ENCODE assay signal across 1 cellular context in the genomic region with DNA sequence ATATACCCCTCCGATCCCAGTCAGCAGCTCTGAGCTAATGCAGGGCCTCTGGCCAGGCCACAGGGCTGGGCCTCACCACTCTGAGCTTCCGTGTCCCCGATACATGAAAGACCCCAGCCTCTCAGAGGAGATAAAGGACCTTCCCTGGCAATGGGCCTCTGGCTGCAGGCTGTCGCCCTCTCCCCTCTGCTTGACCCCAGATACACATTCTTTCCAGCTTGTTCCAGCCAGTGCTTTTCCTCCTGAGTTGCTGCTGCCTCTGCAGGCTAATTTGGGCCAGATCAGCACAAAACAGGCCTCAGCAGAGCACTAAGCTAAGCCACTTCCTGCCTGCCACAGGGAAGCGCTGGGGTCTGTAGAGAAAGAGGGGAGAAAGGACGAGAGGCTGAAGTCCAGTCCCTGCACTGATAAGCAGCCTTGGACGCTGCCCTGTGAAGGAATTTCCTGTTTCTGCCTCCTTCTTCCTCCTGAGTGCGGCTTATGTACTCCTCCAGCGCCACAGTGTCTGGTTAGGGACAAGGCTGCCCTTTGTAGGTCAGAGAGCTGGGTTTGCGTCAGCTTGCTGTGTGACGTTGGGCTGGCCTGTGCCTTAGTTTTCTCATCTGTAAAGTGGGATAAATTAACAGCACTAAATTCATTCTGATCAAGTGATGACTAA.
TF ChIP-seq lines count a peak whose summit lies in the region.

No MANE protein-coding gene starts in this region.

TF ChIP-seq in HepG2, 621 proteins besides CTCF, POLR2A, EP300 and RAD21 (continued from another document and continues in another):
- TF ChIP-seq, protein P1, sequence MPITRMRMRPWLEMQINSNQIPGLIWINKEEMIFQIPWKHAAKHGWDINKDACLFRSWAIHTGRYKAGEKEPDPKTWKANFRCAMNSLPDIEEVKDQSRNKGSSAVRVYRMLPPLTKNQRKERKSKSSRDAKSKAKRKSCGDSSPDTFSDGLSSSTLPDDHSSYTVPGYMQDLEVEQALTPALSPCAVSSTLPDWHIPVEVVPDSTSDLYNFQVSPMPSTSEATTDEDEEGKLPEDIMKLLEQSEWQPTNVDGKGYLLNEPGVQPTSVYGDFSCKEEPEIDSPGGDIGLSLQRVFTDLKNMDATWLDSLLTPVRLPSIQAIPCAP (CRISPR knock-in tag; IDR thresholded peaks at IDR 0.05; ENCODE audit: low read depth) = no peak
- TF ChIP-seq ZNF761 (CRISPR knock-in tag; conservative IDR thresholded peaks at IDR 0.05) (peak; percentile 66; the same call in 1 of the 2 replicates), MXI1 (IDR thresholded peaks at IDR 0.05; ENCODE audit: borderline replicate concordance, low read depth, low read length) (no peak), ZNF777 (CRISPR knock-in tag; IDR thresholded peaks at IDR 0.05) (no peak), FOXK2 (IDR thresholded peaks at IDR 0.05) (no peak), ZSCAN30 (CRISPR knock-in tag; IDR thresholded peaks at IDR 0.05) (no peak), KDM2A (CRISPR knock-in tag; IDR thresholded peaks at IDR 0.05; ENCODE audit: borderline replicate concordance, low read depth) (no peak; the same call in 1 of the 2 replicates), ZNF709 (CRISPR knock-in tag; IDR thresholded peaks at IDR 0.05) (peak; percentile 64; the same call in 1 of the 2 replicates), ZNF224 (CRISPR knock-in tag; IDR thresholded peaks at IDR 0.05) (no peak; the same call in 1 of the 2 replicates), RXRA (CRISPR knock-in tag; IDR thresholded peaks at IDR 0.05) (peak; percentile 91; the same call in 1 of the 2 replicates), ZNF121 (CRISPR knock-in tag; IDR thresholded peaks at IDR 0.05) (peak; percentile 72), SIX1 (CRISPR knock-in tag; IDR thresholded peaks at IDR 0.05; ENCODE audit: borderline replicate concordance) (peak; percentile 34; the same call in 1 of the 2 replicates), ZNF782 (CRISPR knock-in tag; IDR thresholded peaks at IDR 0.05; ENCODE audit: borderline replicate concordance) (no peak), RBM39 (IDR thresholded peaks at IDR 0.05; ENCODE audit: low read depth, low read length, poor library complexity, severe bottlenecking) (no peak), HCFC1 (IDR thresholded peaks at IDR 0.05; ENCODE audit: low read depth, low read length) (no peak), XRCC5 (optimal IDR thresholded peaks at IDR 0.05; ENCODE audit: low read length) (no peak), DNMT1 (CRISPR knock-in tag; IDR thresholded peaks at IDR 0.05) (no peak), ATF7 (IDR thresholded peaks at IDR 0.05) (no peak), ATF7 (CRISPR knock-in tag; IDR thresholded peaks at IDR 0.05) (no peak; the same call in 1 of the 2 replicates), ZNF10 (CRISPR knock-in tag; IDR thresholded peaks at IDR 0.05; ENCODE audit: borderline replicate concordance, low read depth) (no peak), SP4 (CRISPR knock-in tag; IDR thresholded peaks at IDR 0.05) (0 out of 2 replicates have a peak, but pooled peaks have one; percentile 68), NR2F6 (IDR thresholded peaks at IDR 0.05) (0 out of 2 replicates have a peak, but pooled peaks have one; percentile 50), NR2F6 (CRISPR knock-in tag; IDR thresholded peaks at IDR 0.05) (peak; percentile 80), GTF3A (CRISPR knock-in tag; conservative IDR thresholded peaks at IDR 0.05) (no peak), RCOR2 (CRISPR knock-in tag; IDR thresholded peaks at IDR 0.05) (peak; percentile 100), SP5 (CRISPR knock-in tag; IDR thresholded peaks at IDR 0.05; ENCODE audit: borderline replicate concordance, low read depth) (no peak), TEAD3 (CRISPR knock-in tag; optimal IDR thresholded peaks at IDR 0.05; ENCODE audit: borderline replicate concordance) (peak; percentile 96), JUNB (CRISPR knock-in tag; IDR thresholded peaks at IDR 0.05; ENCODE audit: borderline replicate concordance) (no peak), ZNF337 (CRISPR knock-in tag; IDR thresholded peaks at IDR 0.05; ENCODE audit: borderline replicate concordance, low read depth) (no peak), NFIB (CRISPR knock-in tag; IDR thresholded peaks at IDR 0.05; ENCODE audit: borderline replicate concordance) (no peak), THAP11 (CRISPR knock-in tag; IDR thresholded peaks at IDR 0.05) (peak; percentile 58), RARA (CRISPR knock-in tag; IDR thresholded peaks at IDR 0.05) (peak; percentile 75), ZNF484 (CRISPR knock-in tag; IDR thresholded peaks at IDR 0.05; ENCODE audit: borderline replicate concordance, low read depth) (no peak), YEATS4 (CRISPR knock-in tag; IDR thresholded peaks at IDR 0.05; ENCODE audit: borderline replicate concordance) (peak; percentile 72), ZSCAN31 (CRISPR knock-in tag; IDR thresholded peaks at IDR 0.05; ENCODE audit: low read depth) (peak; percentile 52; the same call in 1 of the 2 replicates), CENPT (CRISPR knock-in tag; IDR thresholded peaks at IDR 0.05; ENCODE audit: low read depth) (no peak), FLYWCH1 (CRISPR knock-in tag; IDR thresholded peaks at IDR 0.05) (no peak)
- TF ChIP-seq, protein P2, sequence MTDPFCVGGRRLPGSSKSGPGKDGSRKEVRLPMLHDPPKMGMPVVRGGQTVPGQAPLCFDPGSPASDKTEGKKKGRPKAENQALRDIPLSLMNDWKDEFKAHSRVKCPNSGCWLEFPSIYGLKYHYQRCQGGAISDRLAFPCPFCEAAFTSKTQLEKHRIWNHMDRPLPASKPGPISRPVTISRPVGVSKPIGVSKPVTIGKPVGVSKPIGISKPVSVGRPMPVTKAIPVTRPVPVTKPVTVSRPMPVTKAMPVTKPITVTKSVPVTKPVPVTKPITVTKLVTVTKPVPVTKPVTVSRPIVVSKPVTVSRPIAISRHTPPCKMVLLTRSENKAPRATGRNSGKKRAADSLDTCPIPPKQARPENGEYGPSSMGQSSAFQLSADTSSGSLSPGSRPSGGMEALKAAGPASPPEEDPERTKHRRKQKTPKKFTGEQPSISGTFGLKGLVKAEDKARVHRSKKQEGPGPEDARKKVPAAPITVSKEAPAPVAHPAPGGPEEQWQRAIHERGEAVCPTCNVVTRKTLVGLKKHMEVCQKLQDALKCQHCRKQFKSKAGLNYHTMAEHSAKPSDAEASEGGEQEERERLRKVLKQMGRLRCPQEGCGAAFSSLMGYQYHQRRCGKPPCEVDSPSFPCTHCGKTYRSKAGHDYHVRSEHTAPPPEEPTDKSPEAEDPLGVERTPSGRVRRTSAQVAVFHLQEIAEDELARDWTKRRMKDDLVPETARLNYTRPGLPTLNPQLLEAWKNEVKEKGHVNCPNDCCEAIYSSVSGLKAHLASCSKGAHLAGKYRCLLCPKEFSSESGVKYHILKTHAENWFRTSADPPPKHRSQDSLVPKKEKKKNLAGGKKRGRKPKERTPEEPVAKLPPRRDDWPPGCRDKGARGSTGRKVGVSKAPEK (CRISPR knock-in tag; IDR thresholded peaks at IDR 0.05; ENCODE audit: borderline replicate concordance) = 0 out of 2 replicates have a peak, but pooled peaks have one; percentile 23
- TF ChIP-seq, protein P3, sequence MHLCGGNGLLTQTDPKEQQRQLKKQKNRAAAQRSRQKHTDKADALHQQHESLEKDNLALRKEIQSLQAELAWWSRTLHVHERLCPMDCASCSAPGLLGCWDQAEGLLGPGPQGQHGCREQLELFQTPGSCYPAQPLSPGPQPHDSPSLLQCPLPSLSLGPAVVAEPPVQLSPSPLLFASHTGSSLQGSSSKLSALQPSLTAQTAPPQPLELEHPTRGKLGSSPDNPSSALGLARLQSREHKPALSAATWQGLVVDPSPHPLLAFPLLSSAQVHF (CRISPR knock-in tag; IDR thresholded peaks at IDR 0.05) = no peak
- TF ChIP-seq, protein P4, sequence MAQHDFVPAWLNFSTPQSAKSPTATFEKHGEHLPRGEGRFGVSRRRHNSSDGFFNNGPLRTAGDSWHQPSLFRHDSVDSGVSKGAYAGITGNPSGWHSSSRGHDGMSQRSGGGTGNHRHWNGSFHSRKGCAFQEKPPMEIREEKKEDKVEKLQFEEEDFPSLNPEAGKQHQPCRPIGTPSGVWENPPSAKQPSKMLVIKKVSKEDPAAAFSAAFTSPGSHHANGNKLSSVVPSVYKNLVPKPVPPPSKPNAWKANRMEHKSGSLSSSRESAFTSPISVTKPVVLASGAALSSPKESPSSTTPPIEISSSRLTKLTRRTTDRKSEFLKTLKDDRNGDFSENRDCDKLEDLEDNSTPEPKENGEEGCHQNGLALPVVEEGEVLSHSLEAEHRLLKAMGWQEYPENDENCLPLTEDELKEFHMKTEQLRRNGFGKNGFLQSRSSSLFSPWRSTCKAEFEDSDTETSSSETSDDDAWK (CRISPR knock-in tag; IDR thresholded peaks at IDR 0.05) = no peak
- TF ChIP-seq, protein P5, sequence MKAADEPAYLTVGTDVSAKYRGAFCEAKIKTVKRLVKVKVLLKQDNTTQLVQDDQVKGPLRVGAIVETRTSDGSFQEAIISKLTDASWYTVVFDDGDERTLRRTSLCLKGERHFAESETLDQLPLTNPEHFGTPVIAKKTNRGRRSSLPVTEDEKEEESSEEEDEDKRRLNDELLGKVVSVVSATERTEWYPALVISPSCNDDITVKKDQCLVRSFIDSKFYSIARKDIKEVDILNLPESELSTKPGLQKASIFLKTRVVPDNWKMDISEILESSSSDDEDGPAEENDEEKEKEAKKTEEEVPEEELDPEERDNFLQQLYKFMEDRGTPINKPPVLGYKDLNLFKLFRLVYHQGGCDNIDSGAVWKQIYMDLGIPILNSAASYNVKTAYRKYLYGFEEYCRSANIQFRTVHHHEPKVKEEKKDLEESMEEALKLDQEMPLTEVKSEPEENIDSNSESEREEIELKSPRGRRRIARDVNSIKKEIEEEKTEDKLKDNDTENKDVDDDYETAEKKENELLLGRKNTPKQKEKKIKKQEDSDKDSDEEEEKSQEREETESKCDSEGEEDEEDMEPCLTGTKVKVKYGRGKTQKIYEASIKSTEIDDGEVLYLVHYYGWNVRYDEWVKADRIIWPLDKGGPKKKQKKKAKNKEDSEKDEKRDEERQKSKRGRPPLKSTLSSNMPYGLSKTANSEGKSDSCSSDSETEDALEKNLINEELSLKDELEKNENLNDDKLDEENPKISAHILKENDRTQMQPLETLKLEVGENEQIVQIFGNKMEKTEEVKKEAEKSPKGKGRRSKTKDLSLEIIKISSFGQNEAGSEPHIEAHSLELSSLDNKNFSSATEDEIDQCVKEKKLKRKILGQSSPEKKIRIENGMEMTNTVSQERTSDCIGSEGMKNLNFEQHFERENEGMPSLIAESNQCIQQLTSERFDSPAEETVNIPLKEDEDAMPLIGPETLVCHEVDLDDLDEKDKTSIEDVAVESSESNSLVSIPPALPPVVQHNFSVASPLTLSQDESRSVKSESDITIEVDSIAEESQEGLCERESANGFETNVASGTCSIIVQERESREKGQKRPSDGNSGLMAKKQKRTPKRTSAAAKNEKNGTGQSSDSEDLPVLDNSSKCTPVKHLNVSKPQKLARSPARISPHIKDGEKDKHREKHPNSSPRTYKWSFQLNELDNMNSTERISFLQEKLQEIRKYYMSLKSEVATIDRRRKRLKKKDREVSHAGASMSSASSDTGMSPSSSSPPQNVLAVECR (CRISPR knock-in tag; IDR thresholded peaks at IDR 0.05; ENCODE audit: borderline replicate concordance) = no peak
- TF ChIP-seq, protein P6, sequence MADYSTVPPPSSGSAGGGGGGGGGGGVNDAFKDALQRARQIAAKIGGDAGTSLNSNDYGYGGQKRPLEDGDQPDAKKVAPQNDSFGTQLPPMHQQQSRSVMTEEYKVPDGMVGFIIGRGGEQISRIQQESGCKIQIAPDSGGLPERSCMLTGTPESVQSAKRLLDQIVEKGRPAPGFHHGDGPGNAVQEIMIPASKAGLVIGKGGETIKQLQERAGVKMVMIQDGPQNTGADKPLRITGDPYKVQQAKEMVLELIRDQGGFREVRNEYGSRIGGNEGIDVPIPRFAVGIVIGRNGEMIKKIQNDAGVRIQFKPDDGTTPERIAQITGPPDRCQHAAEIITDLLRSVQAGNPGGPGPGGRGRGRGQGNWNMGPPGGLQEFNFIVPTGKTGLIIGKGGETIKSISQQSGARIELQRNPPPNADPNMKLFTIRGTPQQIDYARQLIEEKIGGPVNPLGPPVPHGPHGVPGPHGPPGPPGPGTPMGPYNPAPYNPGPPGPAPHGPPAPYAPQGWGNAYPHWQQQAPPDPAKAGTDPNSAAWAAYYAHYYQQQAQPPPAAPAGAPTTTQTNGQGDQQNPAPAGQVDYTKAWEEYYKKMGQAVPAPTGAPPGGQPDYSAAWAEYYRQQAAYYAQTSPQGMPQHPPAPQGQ (CRISPR knock-in tag; IDR thresholded peaks at IDR 0.05; ENCODE audit: borderline replicate concordance) = no peak
- TF ChIP-seq, protein P7, sequence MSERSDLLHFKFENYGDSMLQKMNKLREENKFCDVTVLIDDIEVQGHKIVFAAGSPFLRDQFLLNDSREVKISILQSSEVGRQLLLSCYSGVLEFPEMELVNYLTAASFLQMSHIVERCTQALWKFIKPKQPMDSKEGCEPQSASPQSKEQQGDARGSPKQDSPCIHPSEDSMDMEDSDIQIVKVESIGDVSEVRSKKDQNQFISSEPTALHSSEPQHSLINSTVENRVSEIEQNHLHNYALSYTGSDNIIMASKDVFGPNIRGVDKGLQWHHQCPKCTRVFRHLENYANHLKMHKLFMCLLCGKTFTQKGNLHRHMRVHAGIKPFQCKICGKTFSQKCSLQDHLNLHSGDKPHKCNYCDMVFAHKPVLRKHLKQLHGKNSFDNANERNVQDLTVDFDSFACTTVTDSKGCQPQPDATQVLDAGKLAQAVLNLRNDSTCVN (CRISPR knock-in tag; IDR thresholded peaks at IDR 0.05; ENCODE audit: borderline replicate concordance) = no peak
- TF ChIP-seq, protein P8, sequence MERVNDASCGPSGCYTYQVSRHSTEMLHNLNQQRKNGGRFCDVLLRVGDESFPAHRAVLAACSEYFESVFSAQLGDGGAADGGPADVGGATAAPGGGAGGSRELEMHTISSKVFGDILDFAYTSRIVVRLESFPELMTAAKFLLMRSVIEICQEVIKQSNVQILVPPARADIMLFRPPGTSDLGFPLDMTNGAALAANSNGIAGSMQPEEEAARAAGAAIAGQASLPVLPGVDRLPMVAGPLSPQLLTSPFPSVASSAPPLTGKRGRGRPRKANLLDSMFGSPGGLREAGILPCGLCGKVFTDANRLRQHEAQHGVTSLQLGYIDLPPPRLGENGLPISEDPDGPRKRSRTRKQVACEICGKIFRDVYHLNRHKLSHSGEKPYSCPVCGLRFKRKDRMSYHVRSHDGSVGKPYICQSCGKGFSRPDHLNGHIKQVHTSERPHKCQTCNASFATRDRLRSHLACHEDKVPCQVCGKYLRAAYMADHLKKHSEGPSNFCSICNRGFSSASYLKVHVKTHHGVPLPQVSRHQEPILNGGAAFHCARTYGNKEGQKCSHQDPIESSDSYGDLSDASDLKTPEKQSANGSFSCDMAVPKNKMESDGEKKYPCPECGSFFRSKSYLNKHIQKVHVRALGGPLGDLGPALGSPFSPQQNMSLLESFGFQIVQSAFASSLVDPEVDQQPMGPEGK (CRISPR knock-in tag; IDR thresholded peaks at IDR 0.05) = peak; percentile 63
- TF ChIP-seq, protein P9, sequence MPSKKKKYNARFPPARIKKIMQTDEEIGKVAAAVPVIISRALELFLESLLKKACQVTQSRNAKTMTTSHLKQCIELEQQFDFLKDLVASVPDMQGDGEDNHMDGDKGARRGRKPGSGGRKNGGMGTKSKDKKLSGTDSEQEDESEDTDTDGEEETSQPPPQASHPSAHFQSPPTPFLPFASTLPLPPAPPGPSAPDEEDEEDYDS (CRISPR knock-in tag; IDR thresholded peaks at IDR 0.05) = peak; percentile 66
- TF ChIP-seq, protein P10, sequence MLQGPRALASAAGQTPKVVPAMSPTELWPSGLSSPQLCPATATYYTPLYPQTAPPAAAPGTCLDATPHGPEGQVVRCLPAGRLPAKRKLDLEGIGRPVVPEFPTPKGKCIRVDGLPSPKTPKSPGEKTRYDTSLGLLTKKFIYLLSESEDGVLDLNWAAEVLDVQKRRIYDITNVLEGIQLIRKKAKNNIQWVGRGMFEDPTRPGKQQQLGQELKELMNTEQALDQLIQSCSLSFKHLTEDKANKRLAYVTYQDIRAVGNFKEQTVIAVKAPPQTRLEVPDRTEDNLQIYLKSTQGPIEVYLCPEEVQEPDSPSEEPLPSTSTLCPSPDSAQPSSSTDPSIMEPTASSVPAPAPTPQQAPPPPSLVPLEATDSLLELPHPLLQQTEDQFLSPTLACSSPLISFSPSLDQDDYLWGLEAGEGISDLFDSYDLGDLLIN (CRISPR knock-in tag; IDR thresholded peaks at IDR 0.05; ENCODE audit: borderline replicate concordance) = 0 out of 2 replicates have a peak, but pooled peaks have one; percentile 41
